In genomic region chr15:73908030-73908821, GRCh38 we compare ENCODE assay signal across 9 cellular contexts. TPM values are rescaled to one million over a fixed set of nuclear protein-coding genes. Genes with fewer than 3 reads are reported as not detected.
A peak's percentile ranks its signal among the peaks of the same experiment; 100 is the strongest.
DNase-seq lines count a peak whose midpoint lies in the region; ATAC-seq and TF ChIP-seq lines count a peak whose summit lies in the region.
"Had no signal": no experiment of that assay in that cellular context is flagged by ENCODE, and none has a peak within 500 bp of the region (broad histone marks: within the 10 kb centered on the region; RNA-seq: fewer than 3 reads in every experiment).

No MANE protein-coding gene starts in this region.

- peak; percentile 96 to 98 for ATAC-seq in left cardiac atrium
- no peak for ATAC-seq in HG02938 (IDR thresholded peaks at IDR 0.05; ENCODE audit: unreplicated experiment)

- H3K79me2 ChIP-seq in MM.1S (ENCODE audit: low read length): no peaks in the 10 kb centered on the region

- no peaks in the 10 kb centered on the region for H3K9me3 ChIP-seq in MM.1S (replicated peaks; ENCODE audit: insufficient read depth, low read length)

- no peaks in the 10 kb centered on the region for H3F3A ChIP-seq in MM.1S (ENCODE audit: insufficient read depth, low read length)

- H3K9me2 ChIP-seq in MM.1S (replicated peaks; ENCODE audit: insufficient read depth, low read length): no peaks in the 10 kb centered on the region

- intact Hi-C loops in left cardiac atrium (cut with DNase I): loop anchor here (5.0 to 10.0 kb wide), 5 partner anchors 36 to 603 kb away; partner anchors contain the start of gene TBC1D21 (in 1 of the 2)

- H3K4me1 ChIP-seq in MM.1S (ENCODE audit: low read length): no peaks in the 10 kb centered on the region

- DNase-seq in AG09319 (ENCODE audit: extremely low read depth, low read depth) (no peak), GM19238 (ENCODE audit: insufficient read length, low spot score) (peak; percentile 71), MM.1S (peak; percentile 68), T follicular helper cell (ENCODE audit: low read depth) (peak; percentile 52), left cardiac atrium (peak; percentile 83), retina (peak; percentile 91)
- peak; percentile 32 for DNase-seq in activated naive CD8-positive, alpha-beta T cell treated with anti-CD3 and anti-CD28 coated beads, Interleukin-2, amount 50 U/mL, for 16 hours (ENCODE audit: low read depth, low spot score)

- TF ChIP-seq CTCF in AG09319 (IDR thresholded peaks at IDR 0.05; ENCODE audit: low read depth, low read length): peak; percentile 99
- peak; percentile 91 for TF ChIP-seq CTCF in MM.1S (IDR thresholded peaks at IDR 0.05; ENCODE audit: low read length)

- no peaks in the 10 kb centered on the region for H3K36me3 ChIP-seq in MM.1S (replicated peaks; ENCODE audit: insufficient read depth, low read length)

- H3K4me3 ChIP-seq in MM.1S (ENCODE audit: low read length): no peak overlapping the region

- no peaks in the 10 kb centered on the region for H4K20me1 ChIP-seq in MM.1S (ENCODE audit: insufficient read depth, low read length)

- H3K27me3 ChIP-seq in MM.1S (replicated peaks; ENCODE audit: insufficient read depth, low read length): peaks cover 3% of the 10 kb centered on the region; the same call in 1 of the 2 replicates

- no peak overlapping the region for H3K27ac ChIP-seq in MM.1S (ENCODE audit: low read length)

- no peak overlapping the region for H3K9ac ChIP-seq in MM.1S (ENCODE audit: low read length)

- H3K4me2 ChIP-seq in MM.1S (ENCODE audit: low read depth, low read length): no peak overlapping the region

- peak overlapping the region; percentile 14; the same call in 1 of the 2 replicates for H2AFZ ChIP-seq in MM.1S (ENCODE audit: low read length)

RNA-seq across cellular contexts. Expression of gene LOXL1, which starts 18.0 kb away (rescaled TPM):
- 10 to 100 TPM; 12.0 to 31.5 TPM for total RNA-seq in left cardiac atrium

RNA-seq across cellular contexts. Expression of gene TBC1D21, which starts 34.9 kb away (rescaled TPM):
- not detected for total RNA-seq in left cardiac atrium
- total RNA-seq: subcutaneous adipose tissue had no signal
